ENCODE assay signal across 1 cellular context in the genomic region with DNA sequence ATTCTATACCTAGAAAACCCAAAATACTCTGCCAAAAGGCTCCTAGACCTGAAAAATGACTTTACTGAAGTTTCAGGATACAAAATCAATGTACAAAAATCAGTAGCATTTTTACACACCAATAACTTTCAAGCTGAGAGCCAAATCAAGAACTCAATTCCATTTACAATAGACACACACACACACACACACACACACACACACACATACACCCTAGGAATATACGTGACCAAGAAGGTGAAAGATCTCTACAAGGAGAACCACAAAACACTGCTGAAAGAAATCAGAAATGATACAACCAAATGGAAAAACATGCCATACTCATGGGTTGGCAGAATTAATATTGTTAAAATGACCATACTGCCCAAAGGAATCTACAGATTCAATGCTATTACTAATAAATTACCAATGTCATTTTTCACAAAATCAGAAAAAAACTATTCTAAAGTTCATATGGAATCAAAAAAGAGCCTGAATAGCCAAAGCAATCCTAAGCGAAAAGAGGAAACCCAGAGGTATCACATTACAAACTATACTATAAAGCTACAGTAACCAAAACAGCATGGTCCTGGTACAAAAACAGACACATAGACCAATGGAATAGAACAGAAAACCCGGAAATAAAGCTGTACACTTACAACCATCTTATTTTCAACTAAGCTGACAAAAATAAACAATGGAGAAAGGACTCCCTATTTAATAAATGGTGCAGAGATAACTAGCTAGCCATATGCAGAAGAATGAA.
TF ChIP-seq lines count a peak whose summit lies in the region.

No MANE protein-coding gene starts in this region.

TF ChIP-seq in IMR-90, 13 proteins besides CTCF, POLR2A, EP300 and RAD21:
- TF ChIP-seq BHLHE40 (IDR thresholded peaks at IDR 0.05; ENCODE audit: low read depth, low read length) = no peak
- no peak for TF ChIP-seq RCOR1 (IDR thresholded peaks at IDR 0.05; ENCODE audit: insufficient replicate concordance, low read length)
- TF ChIP-seq RFX5 (IDR thresholded peaks at IDR 0.05; ENCODE audit: low read depth, low read length) = no peak
